In the genomic region with DNA sequence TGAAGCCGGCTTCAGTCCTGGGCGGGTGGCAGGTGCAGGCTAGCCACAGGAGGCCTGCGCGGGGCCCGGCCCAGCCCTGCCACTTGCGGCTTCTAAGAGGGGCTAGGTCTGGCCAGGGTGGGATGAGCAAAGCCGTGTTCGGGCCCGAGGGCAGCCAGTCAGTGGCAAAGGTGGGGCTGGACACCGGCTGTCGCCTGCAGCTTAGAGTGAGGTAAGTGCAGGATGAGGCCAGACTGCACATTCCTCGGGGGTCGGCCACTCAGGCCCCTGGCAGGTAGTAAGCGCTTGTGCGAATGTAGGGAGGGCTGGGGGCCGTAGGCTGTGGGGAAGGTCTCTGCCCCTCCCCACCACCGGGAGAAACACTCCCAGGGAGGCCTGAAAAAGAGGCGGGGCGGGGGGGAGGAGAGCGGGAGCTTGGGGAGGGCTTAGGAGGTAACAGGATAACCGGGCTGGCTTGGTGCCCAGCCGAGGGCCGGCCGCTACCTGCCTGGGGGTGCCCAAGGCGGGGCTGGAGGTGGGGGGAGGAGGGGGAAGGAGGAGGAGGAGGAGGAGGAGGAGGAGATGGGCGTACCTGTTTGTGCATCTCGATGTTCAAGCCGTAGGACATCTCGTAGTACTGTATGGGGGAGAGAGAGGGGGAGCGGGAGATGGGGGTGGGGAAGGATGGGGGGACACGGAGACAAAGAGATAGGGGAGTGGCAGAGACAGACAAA, we compare ENCODE assay signal across 1 cellular context.
TF ChIP-seq lines count a peak whose summit lies in the region.

No MANE protein-coding gene starts in this region.

TF ChIP-seq in SK-N-SH, 30 proteins besides CTCF, POLR2A, EP300 and RAD21:
- TF ChIP-seq CHD2 (IDR thresholded peaks at IDR 0.05; ENCODE audit: low read length, partially characterized antibody) (no peak), NRF1 (IDR thresholded peaks at IDR 0.05; ENCODE audit: low read depth, low read length) (no peak), GABPA (IDR thresholded peaks at IDR 0.05; ENCODE audit: low read depth) (no peak), TAF1 (IDR thresholded peaks at IDR 0.05; ENCODE audit: borderline replicate concordance, low read depth, low read length) (no peak), NFIC (IDR thresholded peaks at IDR 0.05; ENCODE audit: borderline replicate concordance) (no peak), JUND (IDR thresholded peaks at IDR 0.05) (no peak), RXRA (IDR thresholded peaks at IDR 0.05; ENCODE audit: borderline replicate concordance, low read depth) (no peak), ZBTB33 (IDR thresholded peaks at IDR 0.05; ENCODE audit: borderline replicate concordance, low read depth) (no peak), SMC3 (IDR thresholded peaks at IDR 0.05; ENCODE audit: low read depth, low read length) (no peak), MAX (IDR thresholded peaks at IDR 0.05; ENCODE audit: low read depth) (no peak), MEF2A (IDR thresholded peaks at IDR 0.05; ENCODE audit: borderline replicate concordance, low read depth) (no peak), FOSL2 (IDR thresholded peaks at IDR 0.05; ENCODE audit: borderline replicate concordance, low read depth) (no peak), FOXM1 (IDR thresholded peaks at IDR 0.05; ENCODE audit: low read depth) (no peak), IRF3 (IDR thresholded peaks at IDR 0.05; ENCODE audit: low read depth, low read length) (no peak), TEAD4 (IDR thresholded peaks at IDR 0.05; ENCODE audit: borderline replicate concordance, insufficient read depth) (no peak)
- TF ChIP-seq, protein P1, sequence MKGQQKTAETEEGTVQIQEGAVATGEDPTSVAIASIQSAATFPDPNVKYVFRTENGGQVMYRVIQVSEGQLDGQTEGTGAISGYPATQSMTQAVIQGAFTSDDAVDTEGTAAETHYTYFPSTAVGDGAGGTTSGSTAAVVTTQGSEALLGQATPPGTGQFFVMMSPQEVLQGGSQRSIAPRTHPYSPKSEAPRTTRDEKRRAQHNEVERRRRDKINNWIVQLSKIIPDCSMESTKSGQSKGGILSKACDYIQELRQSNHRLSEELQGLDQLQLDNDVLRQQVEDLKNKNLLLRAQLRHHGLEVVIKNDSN (IDR thresholded peaks at IDR 0.05; ENCODE audit: borderline replicate concordance, low read depth), result no peak
